ENCODE assay signal across 8 cellular contexts in the genomic region with DNA sequence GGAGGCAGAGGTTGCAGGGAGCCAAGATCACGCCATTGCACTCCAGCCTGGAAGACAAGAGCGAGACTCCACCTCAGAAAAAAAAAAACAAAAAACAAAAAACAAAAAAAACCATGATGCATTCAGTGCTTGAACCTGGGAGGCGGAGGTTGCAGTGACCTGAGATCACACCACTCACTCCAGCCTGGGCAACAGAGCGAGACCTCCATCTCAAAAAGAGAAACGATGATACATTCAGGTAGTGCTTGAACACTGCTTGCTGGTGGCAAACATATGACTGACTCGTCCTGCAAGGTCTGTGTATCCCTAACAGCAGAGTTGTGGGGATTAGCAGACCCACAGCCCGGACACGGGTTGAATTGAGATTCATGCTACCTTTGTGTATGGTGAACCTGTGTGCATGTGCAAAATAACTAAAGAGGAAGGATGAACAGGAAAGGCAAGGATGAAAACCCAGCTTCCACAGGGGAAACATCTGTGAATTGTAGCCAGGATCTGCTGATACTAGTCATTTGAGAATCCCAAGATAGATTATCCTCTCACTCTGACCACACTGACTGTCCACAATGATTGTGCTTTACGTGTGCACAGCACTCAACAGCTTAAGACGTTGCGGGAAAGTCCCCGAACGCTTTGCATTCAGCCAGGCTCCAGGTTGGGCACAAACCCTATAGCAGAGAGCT. TPM values are rescaled to one million over a fixed set of nuclear protein-coding genes. Genes with fewer than 3 reads are reported as not detected.
A peak's percentile ranks its signal among the peaks of the same experiment; 100 is the strongest.
DNase-seq lines count a peak whose midpoint lies in the region; ATAC-seq, FAIRE-seq and TF ChIP-seq lines count a peak whose summit lies in the region.

No MANE protein-coding gene starts in this region.

- H3K27ac ChIP-seq in KMS-11 (peak overlapping the region; percentile 80), HepG2 (ENCODE audit: extremely low read length, insufficient read depth, low read length) (peak overlapping the region; percentile 87)

- no TSS peak for BruUV-seq in HepG2 (replicated peaks; lab: Mats Ljungman, UMichigan)

- peak overlapping the region; percentile 57; the same call in 1 of the 2 replicates for H2AFZ ChIP-seq in KMS-11 (ENCODE audit: low read depth)
- no peak overlapping the region for H2AFZ ChIP-seq in HepG2 (ENCODE audit: low read length)

- H3K4me3 ChIP-seq in GM12864 (ENCODE audit: low read depth, low read length) (no peak overlapping the region), KMS-11 (IDR thresholded peaks at IDR 0.05; ENCODE audit: insufficient read depth, low read depth, low read length) (no peak overlapping the region), HepG2 (replicated peaks in 1 of 3; ENCODE audit: insufficient read depth in 1 of 3, low read depth in 2 of 3, low read length in 3 of 3) (0 out of 6 replicates have a peak overlapping the region, but pooled peaks of 1 of the 3 experiments have one; percentile 39)

- H3K4me1 ChIP-seq in KMS-11 (ENCODE audit: low read depth, poor library complexity, severe bottlenecking) = peaks cover 69% of the 10 kb centered on the region
- peaks cover 90% of the 10 kb centered on the region for H3K4me1 ChIP-seq in HepG2 (ENCODE audit: insufficient read depth, low read length)

- no peak for TF ChIP-seq CTCF in GM12864 (IDR thresholded peaks at IDR 0.05; ENCODE audit: low read depth, low read length, missing control alignments)
- TF ChIP-seq CTCF in KMS-11 (conservative IDR thresholded peaks at IDR 0.05; ENCODE audit: low read depth, low read length) = no peak
- no peak for TF ChIP-seq CTCF in HepG2 (CRISPR knock-in tag; IDR thresholded peaks at IDR 0.05)

- no peaks in the 10 kb centered on the region for H3K9me3 ChIP-seq in HepG2 (ENCODE audit: low read length)

- 90% methylated on average over 13 of the region's 13 CpGs for WGBS in HepG2 (ENCODE audit: low lambda C conversion rate)

- H3K9ac ChIP-seq in KMS-11 (peak overlapping the region; percentile 49; the same call in 1 of the 2 replicates), HepG2 (ENCODE audit: insufficient read depth, low read depth, low read length) (peak overlapping the region; percentile 69)

- H3K36me3 ChIP-seq in KMS-11 (ENCODE audit: insufficient read depth) (no peaks in the 10 kb centered on the region), HepG2 (replicated peaks in 1 of 2; ENCODE audit: control insufficient read depth in 1 of 2, insufficient read depth in 2 of 2, low read length in 2 of 2) (no peaks in the 10 kb centered on the region)

- TF ChIP-seq POLR2A in HepG2 (IDR thresholded peaks at IDR 0.05; ENCODE audit: insufficient read depth in 1 of 2, low read depth in 2 of 2, low read length in 2 of 2) = no peak

- H3K79me2 ChIP-seq in KMS-11 (ENCODE audit: insufficient read depth, low read depth) = no peaks in the 10 kb centered on the region
- no peaks in the 10 kb centered on the region for H3K79me2 ChIP-seq in HepG2 (ENCODE audit: insufficient read depth, low read length)

- H3K4me2 ChIP-seq in KMS-11 (peak overlapping the region; percentile 92), HepG2 (ENCODE audit: low read depth, low read length) (peak overlapping the region; percentile 66)

- no peaks in the 10 kb centered on the region for H4K20me1 ChIP-seq in KMS-11 (ENCODE audit: insufficient read depth)
- no peaks in the 10 kb centered on the region for H4K20me1 ChIP-seq in HepG2 (ENCODE audit: insufficient read depth, low read length)

- no peak for TF ChIP-seq RAD21 in HepG2 (CRISPR knock-in tag; IDR thresholded peaks at IDR 0.05)

- in situ Hi-C loops in HepG2 (cut with HindIII; ENCODE audit: extremely low pct_ligation_motif_present, low pct_unique_long_range_greater_than_20kb) = no loop called here

- POLR2A ChIA-PET in HepG2 (lab: Yijun Ruan, JAX) = interaction anchor here (1.3 to 2.4 kb wide), 7 partner anchors 9 to 181 kb away, joined by 6 to 87 read pairs (median 8); a partner anchor contains a TSS

- CTCF ChIA-PET in HepG2 (lab: Yijun Ruan, JAX; ENCODE audit: low intra/inter-chr PET ratio, low total read pairs) = no interaction called here

- peak; percentile 64 for ATAC-seq in GM21528 (IDR thresholded peaks at IDR 0.05; ENCODE audit: low FRiP score, unreplicated experiment)
- ATAC-seq in HepG2 = no peak

- intact Hi-C loops in HepG2 (cut with micrococcal nuclease; ENCODE audit: unreplicated experiment) = loop anchor here (2.0 kb wide), 2 partner anchors 51 to 93 kb away; no protein-coding TSS in a partner anchor

- no peak for FAIRE-seq in HepG2 (lab: Jason Lieb, UNC)

- DNase-seq in GM12864 (ENCODE audit: low read depth) (peak; percentile 77), HepG2 (ENCODE audit: low spot score) (no peak), foreskin melanocyte (no peak), superior temporal gyrus (ENCODE audit: extremely low spot score) (no peak), GF-D8 (lab: John Stamatoyannopoulos, UW) (no peak), NCI-H2196 (lab: John Stamatoyannopoulos, UW; ENCODE audit: unreplicated experiment) (no peak)

- H3K27me3 ChIP-seq in KMS-11 (ENCODE audit: insufficient read depth, low read depth) = no peaks in the 10 kb centered on the region
- no peaks in the 10 kb centered on the region for H3K27me3 ChIP-seq in HepG2 (ENCODE audit: control insufficient read depth in 1 of 2, insufficient read depth in 2 of 2, low read length in 2 of 2)

- no peak for TF ChIP-seq EP300 in HepG2 (IDR thresholded peaks at IDR 0.05; ENCODE audit: low read depth in 2 of 2, low read length in 2 of 2)
- no peak for TF ChIP-seq EP300 in HepG2 (CRISPR knock-in tag; IDR thresholded peaks at IDR 0.05; ENCODE audit: borderline replicate concordance)

TF ChIP-seq in HepG2, 621 proteins besides CTCF, POLR2A, EP300 and RAD21:
- TF ChIP-seq ZNF335 (CRISPR knock-in tag; IDR thresholded peaks at IDR 0.05) = 0 out of 2 replicates have a peak, but pooled peaks have one; percentile 2
- TF ChIP-seq ZNF263 (CRISPR knock-in tag; IDR thresholded peaks at IDR 0.05) = no peak

RNA-seq across cellular contexts. Expression of a gene that starts 52.4 kb away (rescaled TPM):
- 181 and 283 TPM in 2 replicates for total RNA-seq in HepG2 (2016; rRNA removed; fragmentation: Illumina TruSeq; extraction: Trizol)
- 33.9 and 36.7 TPM in 2 replicates for total RNA-seq in HepG2 (2016; cell fraction: cytosol; rRNA removed; fragmentation: Illumina TruSeq; extraction: Trizol; ENCODE audit: low read depth)
- total RNA-seq in HepG2 (2016; cell fraction: insoluble cytoplasmic fraction; rRNA removed; fragmentation: Illumina TruSeq; extraction: Trizol) = 189 and 325 TPM in 2 replicates
- 47.2 and 48.2 TPM in 2 replicates for total RNA-seq in HepG2 (2016; cell fraction: membrane; rRNA removed; fragmentation: Illumina TruSeq; extraction: Trizol)
- 63.9 and 73.7 TPM in 2 replicates for total RNA-seq in HepG2 (2016; cell fraction: nucleus; rRNA removed; fragmentation: Illumina TruSeq; extraction: Trizol)
- polyA plus RNA-seq in HepG2 (2011; rRNA removed) = 61.6 and 63.2 TPM in 2 replicates
- polyA plus RNA-seq in HepG2 (2011; cell fraction: cytosol; rRNA removed) = 68.3 and 71.0 TPM in 2 replicates
- 11.6 and 14.2 TPM in 2 replicates for polyA plus RNA-seq in HepG2 (2011; cell fraction: nucleus; rRNA removed)
- polyA plus RNA-seq in HepG2 (2012) = 78.3 and 78.8 TPM in 2 replicates
- polyA plus RNA-seq in HepG2 (2016; cell fraction: cytosol; fragmentation: Illumina TruSeq; extraction: Trizol; ENCODE audit: low read depth) = 26.6 and 30.8 TPM in 2 replicates
- polyA plus RNA-seq in HepG2 (2016; cell fraction: insoluble cytoplasmic fraction; fragmentation: Illumina TruSeq; extraction: Trizol; ENCODE audit: low read depth) = 249 and 259 TPM in 2 replicates
- polyA plus RNA-seq in HepG2 (2016; cell fraction: membrane; fragmentation: Illumina TruSeq; extraction: Trizol; ENCODE audit: low read depth) = 32.0 and 32.5 TPM in 2 replicates
- 75.9 and 84.0 TPM in 2 replicates for polyA plus RNA-seq in HepG2 (2016; cell fraction: nucleus; fragmentation: Illumina TruSeq; extraction: Trizol; ENCODE audit: insufficient read depth, low read depth)
- 47.3 and 53.2 TPM in 2 replicates for polyA minus RNA-seq in HepG2 (2011; rRNA and poly(A)+ RNA removed; ENCODE audit: low replicate concordance)
- 28.0 and 33.9 TPM in 2 replicates for polyA minus RNA-seq in HepG2 (2011; cell fraction: cytosol; rRNA and poly(A)+ RNA removed)
- 17.3 and 18.9 TPM in 2 replicates for polyA minus RNA-seq in HepG2 (2011; cell fraction: nucleus; rRNA and poly(A)+ RNA removed)

RNA-seq across cellular contexts. Expression of a gene that starts 53.0 kb away (rescaled TPM):
- total RNA-seq in HepG2 (2016; rRNA removed; fragmentation: Illumina TruSeq; extraction: Trizol) = 4.2 and 7.4 TPM in 2 replicates
- 4.1 and 4.7 TPM in 2 replicates for total RNA-seq in HepG2 (2016; cell fraction: cytosol; rRNA removed; fragmentation: Illumina TruSeq; extraction: Trizol; ENCODE audit: low read depth)
- 3.5 and 7.9 TPM in 2 replicates for total RNA-seq in HepG2 (2016; cell fraction: insoluble cytoplasmic fraction; rRNA removed; fragmentation: Illumina TruSeq; extraction: Trizol)
- 7.6 and 8.6 TPM in 2 replicates for total RNA-seq in HepG2 (2016; cell fraction: membrane; rRNA removed; fragmentation: Illumina TruSeq; extraction: Trizol)
- total RNA-seq in HepG2 (2016; cell fraction: nucleus; rRNA removed; fragmentation: Illumina TruSeq; extraction: Trizol) = 9.6 and 11.9 TPM in 2 replicates
- 12.9 and 14.4 TPM in 2 replicates for polyA plus RNA-seq in HepG2 (2011; rRNA removed)
- polyA plus RNA-seq in HepG2 (2011; cell fraction: cytosol; rRNA removed) = 8.1 and 8.6 TPM in 2 replicates
- 36.7 and 43.5 TPM in 2 replicates for polyA plus RNA-seq in HepG2 (2011; cell fraction: nucleus; rRNA removed)
- 9.8 and 10.2 TPM in 2 replicates for polyA plus RNA-seq in HepG2 (2012)
- 9.4 and 11.1 TPM in 2 replicates for polyA plus RNA-seq in HepG2 (2016; cell fraction: cytosol; fragmentation: Illumina TruSeq; extraction: Trizol; ENCODE audit: low read depth)
- 9.2 and 10.0 TPM in 2 replicates for polyA plus RNA-seq in HepG2 (2016; cell fraction: insoluble cytoplasmic fraction; fragmentation: Illumina TruSeq; extraction: Trizol; ENCODE audit: low read depth)
- polyA plus RNA-seq in HepG2 (2016; cell fraction: membrane; fragmentation: Illumina TruSeq; extraction: Trizol; ENCODE audit: low read depth) = 15.4 and 16.0 TPM in 2 replicates
- 33.7 and 36.2 TPM in 2 replicates for polyA plus RNA-seq in HepG2 (2016; cell fraction: nucleus; fragmentation: Illumina TruSeq; extraction: Trizol; ENCODE audit: insufficient read depth, low read depth)
- polyA minus RNA-seq in HepG2 (2011; rRNA and poly(A)+ RNA removed; ENCODE audit: low replicate concordance) = 2.9 and 6.8 TPM in 2 replicates
- 5.1 and 7.3 TPM in 2 replicates for polyA minus RNA-seq in HepG2 (2011; cell fraction: cytosol; rRNA and poly(A)+ RNA removed)
- polyA minus RNA-seq in HepG2 (2011; cell fraction: nucleus; rRNA and poly(A)+ RNA removed) = 6.6 and 8.2 TPM in 2 replicates
